2 cellular contexts compared by ENCODE assay signal in genomic region chr5:96235008-96235910, GRCh38.
A peak's percentile ranks its signal among the peaks of the same experiment; 100 is the strongest.
TF ChIP-seq lines count a peak whose summit lies in the region.

No MANE protein-coding gene starts in this region.

TF ChIP-seq in liver, 16 proteins besides CTCF, POLR2A, EP300 and RAD21 (continued from another document):
- TF ChIP-seq ZBTB33 (IDR thresholded peaks at IDR 0.05) (no peak), SP1 (IDR thresholded peaks at IDR 0.05) (no peak), JUND (IDR thresholded peaks at IDR 0.05) (no peak), YY1 (IDR thresholded peaks at IDR 0.05) (no peak), RXRA (IDR thresholded peaks at IDR 0.05) (peak; percentile 16 to 32), FOXA1 (IDR thresholded peaks at IDR 0.05) (no peak), REST (IDR thresholded peaks at IDR 0.05) (peak; percentile 15)
TF ChIP-seq in liver: peak in this region for 2.

TF ChIP-seq in HepG2, 621 proteins besides CTCF, POLR2A, EP300 and RAD21 (continued from another document):
- TF ChIP-seq PATZ1 (CRISPR knock-in tag; IDR thresholded peaks at IDR 0.05), result no peak
- no peak for TF ChIP-seq PREB (CRISPR knock-in tag; IDR thresholded peaks at IDR 0.05)
- no peak for TF ChIP-seq ZNF142 (CRISPR knock-in tag; IDR thresholded peaks at IDR 0.05)
- no peak for TF ChIP-seq ZNF160 (CRISPR knock-in tag; IDR thresholded peaks at IDR 0.05)
- no peak for TF ChIP-seq MAZ (IDR thresholded peaks at IDR 0.05; ENCODE audit: borderline replicate concordance, low read depth, low read length)
- TF ChIP-seq MAZ (CRISPR knock-in tag; IDR thresholded peaks at IDR 0.05; ENCODE audit: low read depth), result no peak
- TF ChIP-seq MED13 (CRISPR knock-in tag; IDR thresholded peaks at IDR 0.05), result no peak
- no peak for TF ChIP-seq JUND (CRISPR knock-in tag; IDR thresholded peaks at IDR 0.05)
- no peak for TF ChIP-seq ZNF552 (CRISPR knock-in tag; IDR thresholded peaks at IDR 0.05; ENCODE audit: borderline replicate concordance)
- TF ChIP-seq ARNTL (CRISPR knock-in tag; IDR thresholded peaks at IDR 0.05), result no peak
- no peak for TF ChIP-seq CCAR2 (optimal IDR thresholded peaks at IDR 0.05; ENCODE audit: low read depth, low read length)
- TF ChIP-seq NAIF1 (CRISPR knock-in tag; IDR thresholded peaks at IDR 0.05; ENCODE audit: borderline replicate concordance), result no peak
- no peak for TF ChIP-seq TOE1 (CRISPR knock-in tag; IDR thresholded peaks at IDR 0.05)
- TF ChIP-seq MEIS2 (CRISPR knock-in tag; IDR thresholded peaks at IDR 0.05), result no peak
- TF ChIP-seq SRSF9 (IDR thresholded peaks at IDR 0.05; ENCODE audit: borderline replicate concordance, insufficient read depth, low read depth, low read length, poor library complexity, severe bottlenecking), result no peak
- no peak for TF ChIP-seq ZUFSP (CRISPR knock-in tag; IDR thresholded peaks at IDR 0.05; ENCODE audit: borderline replicate concordance)
- no peak for TF ChIP-seq SALL1 (CRISPR knock-in tag; IDR thresholded peaks at IDR 0.05)
- TF ChIP-seq ZNF646 (CRISPR knock-in tag; IDR thresholded peaks at IDR 0.05), result no peak
- TF ChIP-seq ZNF704 (CRISPR knock-in tag; IDR thresholded peaks at IDR 0.05; ENCODE audit: borderline replicate concordance), result no peak
- TF ChIP-seq HDAC6 (IDR thresholded peaks at IDR 0.05; ENCODE audit: low read depth, low read length), result no peak
TF ChIP-seq in HepG2: peak in this region for 0.
